Comparison of ENCODE assay signal across 1 cellular context in genomic region chr2:120758181-120759048, GRCh38.
A peak's percentile ranks its signal among the peaks of the same experiment; 100 is the strongest.
TF ChIP-seq lines count a peak whose summit lies in the region.

No MANE protein-coding gene starts in this region.

TF ChIP-seq in HepG2, 621 proteins besides CTCF, POLR2A, EP300 and RAD21:
- no peak for TF ChIP-seq GABPB1 (CRISPR knock-in tag; IDR thresholded peaks at IDR 0.05)
- no peak for TF ChIP-seq GABPA (IDR thresholded peaks at IDR 0.05; ENCODE audit: low read depth, low read length)
- TF ChIP-seq GABPA (CRISPR knock-in tag; IDR thresholded peaks at IDR 0.05; ENCODE audit: low read depth) = 0 out of 2 replicates have a peak, but pooled peaks have one; percentile 14
